In the genomic region with DNA sequence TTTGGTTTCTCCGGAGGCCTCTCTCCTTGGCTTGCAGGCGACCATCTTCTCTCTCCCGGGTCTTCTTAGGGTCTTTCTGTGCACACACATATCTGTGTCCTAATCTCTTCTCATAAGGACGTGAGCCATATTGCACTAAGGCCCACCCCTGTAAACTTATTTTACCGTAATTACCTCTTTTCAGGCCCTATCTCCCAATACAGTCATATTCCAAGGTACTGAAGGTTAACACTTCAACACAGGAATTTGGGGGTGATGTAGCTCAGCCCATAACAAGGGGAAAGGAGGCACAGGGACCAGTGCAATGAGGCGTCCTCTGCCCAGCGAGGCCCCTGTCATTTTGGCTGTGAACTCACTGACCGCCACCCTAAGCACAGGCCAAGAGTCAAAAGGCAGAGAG, we compare ENCODE assay signal across 13 cellular contexts. TPM values are rescaled to one million over a fixed set of nuclear protein-coding genes. Genes with fewer than 3 reads are reported as not detected.
A peak's percentile ranks its signal among the peaks of the same experiment; 100 is the strongest.
DNase-seq lines count a peak whose midpoint lies in the region; ATAC-seq and TF ChIP-seq lines count a peak whose summit lies in the region.
"Had no signal": no experiment of that assay in that cellular context is flagged by ENCODE, and none has a peak within 500 bp of the region (broad histone marks: within the 10 kb centered on the region; RNA-seq: fewer than 3 reads in every experiment).

No MANE protein-coding gene starts in this region.

- peaks cover 38% of the 10 kb centered on the region for H3K4me1 Mint-ChIP-seq in T-helper 1 cell treated with Interleukin-12 subunit alpha and Interleukin-12 subunit beta and Interleukin-4 antibody, amounts not matched to agents 30 μg/mL and 1 μg/mL, for 36 hours (ENCODE audit: low read depth)
- peaks cover 36% of the 10 kb centered on the region for H3K4me1 Mint-ChIP-seq in activated naive CD8-positive, alpha-beta T cell treated with anti-CD3 and anti-CD28 coated beads, Interleukin-2, amount 10 ng/mL, durations not matched to agents 7 days and 5 days
- no peaks in the 10 kb centered on the region for H3K4me1 Mint-ChIP-seq in Calu3 (ENCODE audit: low read depth, unreplicated experiment)

- no peak overlapping the region for H4K5ac ChIP-seq in IMR-90 (ENCODE audit: low read depth, low read length)

- TF ChIP-seq CTCF in IMR-90 (conservative IDR thresholded peaks at IDR 0.05; ENCODE audit: low read depth, low read length) (no peak), gastrocnemius medialis (IDR thresholded peaks at IDR 0.05 in 4 of 5, conservative IDR thresholded peaks at IDR 0.05 in 1 of 5) (no peak), Calu3 (IDR thresholded peaks at IDR 0.05; ENCODE audit: unreplicated experiment) (no peak)

- H2BK20ac ChIP-seq in IMR-90 (ENCODE audit: low read depth, low read length), result no peak overlapping the region

- no peaks in the 10 kb centered on the region for H4K20me1 ChIP-seq in IMR-90 (ENCODE audit: insufficient read depth, low read length)

- peaks cover 35% of the 10 kb centered on the region for H3K36me3 Mint-ChIP-seq in T-helper 1 cell treated with Interleukin-12 subunit alpha and Interleukin-12 subunit beta and Interleukin-4 antibody, amounts not matched to agents 30 μg/mL and 1 μg/mL, for 36 hours (ENCODE audit: low read depth)
- H3K36me3 Mint-ChIP-seq in activated naive CD8-positive, alpha-beta T cell treated with anti-CD3 and anti-CD28 coated beads, Interleukin-2, amount 10 ng/mL, durations not matched to agents 7 days and 5 days, result peaks cover 18% of the 10 kb centered on the region
- H3K36me3 Mint-ChIP-seq in Calu3 (ENCODE audit: insufficient read depth, unreplicated experiment), result no peaks in the 10 kb centered on the region

- no peak overlapping the region for H3K56ac ChIP-seq in IMR-90 (ENCODE audit: extremely low read depth, insufficient read depth, low read length)

- 0 out of 2 replicates have a peak overlapping the region, but pooled peaks have one; percentile 43 for H2AK5ac ChIP-seq in IMR-90 (ENCODE audit: low read depth, low read length)

- 71% methylated on average over 4 of the region's 8 CpGs; no CpG with 5 or more reads in 1 of the 2 experiments for WGBS in IMR-90 (ENCODE audit: extremely low coverage in 2 of 2, insufficient read length in 1 of 2), 2 experiments

- ATAC-seq in IMR-90 (ENCODE audit: low read depth), result no peak
- no peak for ATAC-seq in activated naive CD8-positive, alpha-beta T cell treated with anti-CD3 and anti-CD28 coated beads, Interleukin-2, amount 10 ng/mL, durations not matched to agents 7 days and 5 days (ENCODE audit: low read depth)
- no peak for ATAC-seq in gastrocnemius medialis
- no peak for ATAC-seq in GM21447 (IDR thresholded peaks at IDR 0.05; ENCODE audit: unreplicated experiment)
- ATAC-seq: HCT116 had no signal

- peak overlapping the region; percentile 81 for H3K4me3 Mint-ChIP-seq in T-helper 1 cell treated with Interleukin-12 subunit alpha and Interleukin-12 subunit beta and Interleukin-4 antibody, amounts not matched to agents 30 μg/mL and 1 μg/mL, for 36 hours
- peak overlapping the region; percentile 72 for H3K4me3 Mint-ChIP-seq in activated naive CD8-positive, alpha-beta T cell treated with anti-CD3 and anti-CD28 coated beads, Interleukin-2, amount 10 ng/mL, durations not matched to agents 7 days and 5 days
- H3K4me3 Mint-ChIP-seq in Calu3 (ENCODE audit: low read depth, unreplicated experiment), result no peak overlapping the region

- no peak overlapping the region for H3K4ac ChIP-seq in IMR-90 (ENCODE audit: low read depth, low read length)

- BruUV-seq in IMR-90 (replicated peaks; lab: Mats Ljungman, UMichigan), result no TSS peak
- no TSS peak for BruUV-seq in Calu3 (replicated peaks; lab: Mats Ljungman, UMichigan)

- H4K8ac ChIP-seq in IMR-90 (ENCODE audit: low read depth in 2 of 2, low read length in 2 of 2), result no peak overlapping the region

- peak overlapping the region; percentile 7 for H2AFZ ChIP-seq in IMR-90 (replicated peaks; ENCODE audit: low read length, poor library complexity)

- no peaks in the 10 kb centered on the region for H3K36me3 ChIP-seq in IMR-90 (ENCODE audit: control insufficient read depth, insufficient read depth, low read length)
- H3K36me3 ChIP-seq in gastrocnemius medialis, result no peaks in the 10 kb centered on the region
- H3K36me3 ChIP-seq: thyroid gland had no signal

- no peak overlapping the region for H2BK120ac ChIP-seq in IMR-90 (ENCODE audit: low read depth, low read length)

- H2AK9ac ChIP-seq in IMR-90 (replicated peaks; ENCODE audit: low read depth, low read length, poor library complexity), result no peak overlapping the region

- peaks cover 5% of the 10 kb centered on the region for H3K9me1 ChIP-seq in IMR-90 (ENCODE audit: insufficient read depth, low read length)

- H3K27me3 Mint-ChIP-seq in T-helper 1 cell treated with Interleukin-12 subunit alpha and Interleukin-12 subunit beta and Interleukin-4 antibody, amounts not matched to agents 30 μg/mL and 1 μg/mL, for 36 hours (ENCODE audit: low read depth), result peaks cover 3% of the 10 kb centered on the region
- H3K27me3 Mint-ChIP-seq in activated naive CD8-positive, alpha-beta T cell treated with anti-CD3 and anti-CD28 coated beads, Interleukin-2, amount 10 ng/mL, durations not matched to agents 7 days and 5 days, result peaks cover 10% of the 10 kb centered on the region
- peaks cover 27% of the 10 kb centered on the region for H3K27me3 Mint-ChIP-seq in Calu3 (ENCODE audit: unreplicated experiment)

- H4K91ac ChIP-seq in IMR-90 (ENCODE audit: insufficient read depth, low read depth, low read length), result no peak overlapping the region

- no peak overlapping the region for H3K18ac ChIP-seq in IMR-90 (ENCODE audit: low read depth, low read length)

- H3K4me3 ChIP-seq in IMR-90 (ENCODE audit: insufficient read depth, low read depth, low read length), result no peak overlapping the region
- H3K4me3 ChIP-seq in gastrocnemius medialis, result no peak overlapping the region
- H3K4me3 ChIP-seq: thyroid gland had no signal

- in situ Hi-C loops in IMR-90 (cut with MboI; ENCODE audit: low sequenced_read_pairs) (no loop called here), gastrocnemius medialis (cut with MboI; ENCODE audit: low sequenced_read_pairs in 4 of 4) (no loop called here)

- peaks cover 9% of the 10 kb centered on the region for H3K27me3 ChIP-seq in IMR-90 (ENCODE audit: control insufficient read depth, insufficient read depth, low read length)
- no peaks in the 10 kb centered on the region for H3K27me3 ChIP-seq in gastrocnemius medialis
- H3K27me3 ChIP-seq: thyroid gland had no signal

- dilution Hi-C loops in IMR-90 (cut with HindIII; ENCODE audit: low sequenced_read_pairs, unreplicated experiment), result no loop called here

- H3K4me1 ChIP-seq in IMR-90 (ENCODE audit: control insufficient read depth, insufficient read depth, low read length) (peaks cover 5% of the 10 kb centered on the region; the same call in 1 of the 2 replicates), gastrocnemius medialis (peaks cover 6 to 20% of the 10 kb centered on the region in 2 donors)
- H3K4me1 ChIP-seq: thyroid gland had no signal

- H2BK5ac ChIP-seq in IMR-90 (ENCODE audit: low read depth, low read length, poor library complexity, severe bottlenecking), result no peak overlapping the region

- H3K9me3 ChIP-seq in IMR-90 (ENCODE audit: control insufficient read depth, insufficient read depth, low read length) (peaks cover 5% of the 10 kb centered on the region), gastrocnemius medialis (peaks cover 0 to 7% (median 0%) of the 10 kb centered on the region in 3 donors)
- H3K9me3 ChIP-seq: thyroid gland had no signal

- peaks cover 22% of the 10 kb centered on the region for H3K9me3 Mint-ChIP-seq in T-helper 1 cell treated with Interleukin-12 subunit alpha and Interleukin-12 subunit beta and Interleukin-4 antibody, amounts not matched to agents 30 μg/mL and 1 μg/mL, for 36 hours
- H3K9me3 Mint-ChIP-seq in activated naive CD8-positive, alpha-beta T cell treated with anti-CD3 and anti-CD28 coated beads, Interleukin-2, amount 10 ng/mL, durations not matched to agents 7 days and 5 days, result peaks cover 13% of the 10 kb centered on the region
- H3K9me3 Mint-ChIP-seq in Calu3 (ENCODE audit: low read depth, unreplicated experiment), result peaks cover 2% of the 10 kb centered on the region

- no peak overlapping the region for H3K4me2 ChIP-seq in IMR-90 (ENCODE audit: low read depth, low read length)

- H3K27ac Mint-ChIP-seq in T-helper 1 cell treated with Interleukin-12 subunit alpha and Interleukin-12 subunit beta and Interleukin-4 antibody, amounts not matched to agents 30 μg/mL and 1 μg/mL, for 36 hours, result peak overlapping the region; percentile 95
- peak overlapping the region; percentile 94 for H3K27ac Mint-ChIP-seq in activated naive CD8-positive, alpha-beta T cell treated with anti-CD3 and anti-CD28 coated beads, Interleukin-2, amount 10 ng/mL, durations not matched to agents 7 days and 5 days
- no peak overlapping the region for H3K27ac Mint-ChIP-seq in Calu3 (ENCODE audit: unreplicated experiment)

- no peak overlapping the region for H3K23ac ChIP-seq in IMR-90 (ENCODE audit: low read depth, low read length)

- CTCF ChIA-PET in IMR-90 (lab: Yijun Ruan, JAX), result no interaction called here
- CTCF ChIA-PET in Calu3 (lab: Charles Lee), result interaction anchor here (0.6 kb wide), 1 partner anchor 104 kb away, joined by 3 read pairs; no protein-coding TSS in a partner anchor

- no peak overlapping the region for H3K9ac ChIP-seq in IMR-90 (ENCODE audit: low read depth, low read length)

- TF ChIP-seq POLR2A in IMR-90 (IDR thresholded peaks at IDR 0.05; ENCODE audit: low read depth, low read length), result no peak
- no peak for TF ChIP-seq POLR2A in gastrocnemius medialis (IDR thresholded peaks at IDR 0.05)

- POLR2A ChIA-PET in IMR-90 (lab: Charles Lee; ENCODE audit: unreplicated experiment), result no interaction called here
- POLR2A ChIA-PET in activated naive CD8-positive, alpha-beta T cell treated with anti-CD3 and anti-CD28 coated beads, Interleukin-2, amount 10 ng/mL, durations not matched to agents 7 days and 5 days (lab: Charles Lee), result interaction anchor here (1.0 to 1.9 kb wide), 7 partner anchors 9 to 162 kb away, joined by 4 to 23 read pairs (median 4); partner anchors contain the start of genes NCL and PTMA

- H2BK15ac ChIP-seq in IMR-90 (ENCODE audit: low read depth, low read length), result no peak overlapping the region

- no peaks in the 10 kb centered on the region for H3K79me1 ChIP-seq in IMR-90 (ENCODE audit: low read depth in 1 of 2, low read length in 2 of 2)

- intact Hi-C loops in IMR-90 (cut with micrococcal nuclease), result no loop called here
- intact Hi-C loops in gastrocnemius medialis (cut with DNase I; ENCODE audit: low total_unique reads), result no loop called here
- intact Hi-C loops in Calu3 (cut with micrococcal nuclease; ENCODE audit: unreplicated experiment), result no loop called here

- no peak for DNase-seq in T-helper 1 cell
- no peak for DNase-seq in IMR-90
- DNase-seq in activated naive CD8-positive, alpha-beta T cell treated with anti-CD3 and anti-CD28 coated beads, Interleukin-2, amount 10 ng/mL, durations not matched to agents 7 days and 5 days, result no peak
- DNase-seq in gastrocnemius medialis, result no peak
- DNase-seq in stimulated activated CD8-positive, alpha-beta memory T cell treated with anti-CD3 and anti-CD28 coated beads, Interleukin-4, amount 100 ng/mL, for 48 hours, result no peak
- DNase-seq in Calu3, result no peak
- DNase-seq: cortex of kidney, DMS153, NCI-H2029 treated with DMSO at 0.1 percent for 48 hours had no signal

- no peak for TF ChIP-seq RAD21 in IMR-90 (IDR thresholded peaks at IDR 0.05; ENCODE audit: low read length)

- H3K27ac ChIP-seq in IMR-90 (ENCODE audit: insufficient read depth, low read length), result no peak overlapping the region
- H3K27ac ChIP-seq in gastrocnemius medialis, result peak overlapping the region in 3 of 4 donors; percentile 21 to 37 (median 31)
- H3K27ac ChIP-seq: thyroid gland had no signal

- H3K14ac ChIP-seq in IMR-90 (replicated peaks; ENCODE audit: low read depth, low read length), result no peak overlapping the region

RNA-seq across cellular contexts. Expression of gene NMUR1, which starts 15.8 kb away (rescaled TPM):
- total RNA-seq in IMR-90 (2012; rRNA removed) (not detected in 2 replicates), gastrocnemius medialis (under 1 TPM in 1 of 4 donors, not detected in 3; 0.07 TPM), Calu3 (2022) (not detected in 2 replicates)
- polyA plus RNA-seq in IMR-90 (2012; rRNA removed), result not detected in 2 replicates
- polyA plus RNA-seq in IMR-90 (2012; cell fraction: cytosol; rRNA removed), result not detected in 2 replicates
- polyA plus RNA-seq in IMR-90 (2012; cell fraction: nucleus; rRNA removed; ENCODE audit: low replicate concordance), result not detected in 2 replicates
- under 1 TPM; 0.89 to 0.94 TPM for total RNA-seq in activated naive CD8-positive, alpha-beta T cell treated with anti-CD3 and anti-CD28 coated beads, Interleukin-2, amount 10 ng/mL, durations not matched to agents 7 days and 5 days

RNA-seq across cellular contexts. Expression of gene TEX44, which starts 46.6 kb away (rescaled TPM):
- total RNA-seq in IMR-90 (2012; rRNA removed), result not detected in 2 replicates
- polyA plus RNA-seq in IMR-90 (2012; rRNA removed), result not detected in 2 replicates
- not detected in 2 replicates for polyA plus RNA-seq in IMR-90 (2012; cell fraction: cytosol; rRNA removed)
- polyA plus RNA-seq in IMR-90 (2012; cell fraction: nucleus; rRNA removed; ENCODE audit: low replicate concordance), result not detected in 2 replicates
- not detected for total RNA-seq in activated naive CD8-positive, alpha-beta T cell treated with anti-CD3 and anti-CD28 coated beads, Interleukin-2, amount 10 ng/mL, durations not matched to agents 7 days and 5 days
- not detected for total RNA-seq in gastrocnemius medialis
- total RNA-seq in Calu3 (2022), result not detected in 2 replicates
